9 cellular contexts compared by ENCODE assay signal in genomic region chr15:42373274-42373673, GRCh38.
"Had no signal": no experiment of that assay in that cellular context is flagged by ENCODE, and none has a peak within 500 bp of the region (broad histone marks: within the 10 kb centered on the region; RNA-seq: fewer than 3 reads in every experiment).

No MANE protein-coding gene starts in this region.

- DNase-seq: activated B cell treated with CpG ODN at 0.5 μM for 24 hours; activated CD4-positive, alpha-beta T cell treated with anti-CD3 and anti-CD28 coated beads, Interleukin-2, amount 50 U/mL, for 1 hour; activated effector memory CD4-positive, alpha-beta T cell treated with Interleukin-2 at 50 U/mL for 16 hours; activated T-cell treated with anti-CD3 and anti-CD28 coated beads, Interleukin-2, amount 50 U/mL, for 24 hours; SK-N-SH; stimulated activated CD4-positive, alpha-beta T cell treated with anti-CD3 and anti-CD28 coated beads, Interleukin-1b, Interleukin-23, amount 100 ng/mL, for 48 hours; transverse colon had no signal

- ATAC-seq: activated naive CD4-positive, alpha-beta T cell treated with anti-CD3 and anti-CD28 coated beads, Interleukin-2, amount 50 U/mL, for 72 hours; stimulated activated memory B cell treated with anti-CD40 and anti-IgM and Interleukin-4, amounts not matched to agents 10 μg/mL and 1 μg/mL and 100 μg/mL, for 72 hours had no signal
